ENCODE assay signal across 14 cellular contexts in the genomic region with DNA sequence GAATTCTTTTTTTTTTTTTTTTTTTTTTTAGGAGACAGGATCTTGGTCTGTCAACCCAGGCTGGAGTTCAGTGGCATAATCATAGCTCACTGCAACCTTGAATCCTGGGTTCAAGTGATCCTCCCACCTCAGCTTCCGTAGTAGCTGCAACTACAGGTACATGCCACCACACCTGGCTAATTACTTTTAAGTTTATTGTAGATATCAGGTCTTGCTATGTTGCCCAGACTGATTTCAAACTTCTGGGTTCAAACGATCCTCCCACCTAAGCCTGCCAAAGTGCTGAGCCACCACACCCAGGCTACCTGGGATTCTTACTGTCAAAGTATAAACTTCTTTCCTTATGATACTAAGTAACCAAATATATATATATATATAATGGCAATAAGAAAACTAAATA.
"Had no signal": no experiment of that assay in that cellular context is flagged by ENCODE, and none has a peak within 500 bp of the region (broad histone marks: within the 10 kb centered on the region; RNA-seq: fewer than 3 reads in every experiment).

No MANE protein-coding gene starts in this region.

- DNase-seq: activated CD4-positive, CD25-positive, alpha-beta regulatory T cell treated with anti-CD3 and anti-CD28 coated beads, Interleukin-2, amount 50 U/mL, for 72 hours; adrenal gland; hippocampal formation; kidney; left ventricle myocardium superior; mesendoderm; right lobe of liver; spleen; stimulated activated CD4-positive, alpha-beta T cell treated with anti-CD3 and anti-CD28 coated beads, Interleukin-1b, Interleukin-23, amount 100 ng/mL, for 48 hours; T-cell; T1000 had no signal

- ATAC-seq: activated T-helper 17 cell treated with anti-CD3 and anti-CD28 coated beads, Interleukin-2, amount 50 U/mL, for 72 hours; left ventricle myocardium superior; right lobe of liver; T-cell had no signal

- H3K27ac ChIP-seq: adrenal gland, right lobe of liver had no signal

- H3K9me3 ChIP-seq: adrenal gland, right lobe of liver had no signal

- H3K4me1 ChIP-seq: adrenal gland, right lobe of liver had no signal

- FAIRE-seq: colon, kidney, urothelium cell line had no signal

- H3K27me3 ChIP-seq: adrenal gland, right lobe of liver, spleen had no signal

- H3K4me3 ChIP-seq: adrenal gland, right lobe of liver had no signal
